16 cellular contexts compared by ENCODE assay signal in genomic region chr20:46652699-46653098, GRCh38. TPM values are rescaled to one million over a fixed set of nuclear protein-coding genes. Genes with fewer than 3 reads are reported as not detected.
"Had no signal": no experiment of that assay in that cellular context is flagged by ENCODE, and none has a peak within 500 bp of the region (broad histone marks: within the 10 kb centered on the region; RNA-seq: fewer than 3 reads in every experiment).

No MANE protein-coding gene starts in this region.

- H3K27ac Mint-ChIP-seq: activated CD4-positive, alpha-beta memory T cell treated with anti-CD3 and anti-CD28 coated beads for 36 hours; activated naive CD4-positive, alpha-beta T cell treated with anti-CD3 and anti-CD28 coated beads, Interleukin-2, amount 10 ng/mL, durations not matched to agents 7 days and 5 days; activated T-cell treated with anti-CD3 and anti-CD28 coated beads, Interleukin-2, amount 50 U/mL, for 24 hours; mesothelial cell of epicardium; nephron progenitor cell; stimulated activated naive CD8-positive, alpha-beta T cell treated with anti-CD3 and anti-CD28 coated beads, Interleukin-15, Interleukin-2, amounts not matched to agents 100 ng/mL and 50 ng/mL, for 24 hours had no signal

- H3K4me1 ChIP-seq: psoas muscle, right lobe of liver had no signal

- H3K36me3 Mint-ChIP-seq: activated CD4-positive, alpha-beta memory T cell treated with anti-CD3 and anti-CD28 coated beads for 36 hours; activated naive CD4-positive, alpha-beta T cell treated with anti-CD3 and anti-CD28 coated beads, Interleukin-2, amount 10 ng/mL, durations not matched to agents 7 days and 5 days had no signal

- H3K4me3 Mint-ChIP-seq: activated CD4-positive, alpha-beta memory T cell treated with anti-CD3 and anti-CD28 coated beads for 36 hours; activated naive CD4-positive, alpha-beta T cell treated with anti-CD3 and anti-CD28 coated beads, Interleukin-2, amount 10 ng/mL, durations not matched to agents 7 days and 5 days; activated T-cell treated with anti-CD3 and anti-CD28 coated beads, Interleukin-2, amount 50 U/mL, for 24 hours; mesothelial cell of epicardium; nephron progenitor cell; stimulated activated naive CD8-positive, alpha-beta T cell treated with anti-CD3 and anti-CD28 coated beads, Interleukin-15, Interleukin-2, amounts not matched to agents 100 ng/mL and 50 ng/mL, for 24 hours had no signal

- H3K4me3 ChIP-seq: psoas muscle, right lobe of liver, thoracic aorta had no signal

- H3K27me3 ChIP-seq: right lobe of liver had no signal

- H3K9me3 ChIP-seq: psoas muscle, right lobe of liver, thoracic aorta had no signal

- DNase-seq: activated CD4-positive, alpha-beta memory T cell treated with anti-CD3 and anti-CD28 coated beads for 36 hours; activated CD4-positive, CD25-positive, alpha-beta regulatory T cell treated with anti-CD3 and anti-CD28 coated beads, Interleukin-2, amount 50 U/mL, for 72 hours; activated naive CD4-positive, alpha-beta T cell treated with anti-CD3 and anti-CD28 coated beads, Interleukin-2, amount 10 ng/mL, durations not matched to agents 7 days and 5 days; activated T-cell treated with anti-CD3 and anti-CD28 coated beads, Interleukin-2, amount 50 U/mL, for 24 hours; central memory CD4-positive, alpha-beta T cell; cortex of kidney; effector CD4-positive, alpha-beta T cell; kidney glomerular epithelial cell; nephron progenitor cell; occipital lobe; psoas muscle; right lobe of liver had no signal

- ATAC-seq: psoas muscle had no signal

- H3K36me3 ChIP-seq: right lobe of liver, thoracic aorta had no signal

- H3K27ac ChIP-seq: psoas muscle, right lobe of liver, thoracic aorta had no signal

- H3K9me3 Mint-ChIP-seq: activated CD4-positive, alpha-beta memory T cell treated with anti-CD3 and anti-CD28 coated beads for 36 hours; activated naive CD4-positive, alpha-beta T cell treated with anti-CD3 and anti-CD28 coated beads, Interleukin-2, amount 10 ng/mL, durations not matched to agents 7 days and 5 days; activated T-cell treated with anti-CD3 and anti-CD28 coated beads, Interleukin-2, amount 50 U/mL, for 24 hours had no signal

RNA-seq across cellular contexts. Expression of gene SLC2A10, which starts 56.8 kb away (rescaled TPM):
- total RNA-seq: activated CD4-positive, alpha-beta memory T cell treated with anti-CD3 and anti-CD28 coated beads for 36 hours; T-helper 1 cell treated with Interleukin-12 subunit alpha and Interleukin-12 subunit beta and Interleukin-4 antibody, amounts not matched to agents 30 ng/mL and 1 ng/mL, for 36 hours had no signal
